Comparison of ENCODE assay signal across 9 cellular contexts in the genomic region with DNA sequence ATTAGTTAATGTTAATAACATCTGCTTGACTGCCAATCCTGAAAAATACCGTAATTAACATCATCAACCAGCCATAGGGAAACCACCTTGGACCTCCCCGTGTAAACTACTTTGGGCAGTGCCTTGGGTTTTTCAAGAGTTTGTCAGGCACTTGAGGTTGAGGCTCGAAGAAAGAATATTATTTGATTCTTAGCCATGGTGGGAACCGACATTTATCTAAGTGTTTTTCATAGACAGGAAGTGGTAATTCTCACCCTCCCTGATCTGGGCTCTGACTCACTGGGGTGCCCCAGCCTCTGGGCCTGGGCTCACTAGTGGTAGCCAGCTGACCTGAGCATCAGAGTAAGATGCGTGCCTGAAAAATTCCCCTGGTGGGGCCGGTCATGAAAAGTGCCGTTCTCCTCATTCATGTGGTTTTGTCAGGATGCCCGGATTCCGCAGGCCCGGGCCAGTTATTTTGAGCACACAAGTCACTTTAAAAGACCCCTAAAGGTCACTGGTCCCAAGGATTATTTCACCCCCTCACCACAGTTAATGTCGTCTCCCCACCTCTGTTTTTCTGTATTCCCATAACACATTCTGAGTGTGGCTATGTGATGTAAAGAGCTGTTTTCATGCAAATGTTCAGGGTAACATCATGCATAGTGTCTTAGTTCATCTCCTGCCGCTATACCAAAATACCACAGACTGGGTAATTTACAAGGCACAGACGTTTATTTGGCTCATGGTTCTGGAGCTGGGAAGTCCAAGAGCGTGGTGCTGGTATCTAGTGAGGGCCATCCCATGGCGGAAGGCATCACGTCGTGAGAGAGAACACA. TPM values are rescaled to one million over a fixed set of nuclear protein-coding genes. Genes with fewer than 3 reads are reported as not detected.
DNase-seq lines count a peak whose midpoint lies in the region; ATAC-seq and TF ChIP-seq lines count a peak whose summit lies in the region.
"Had no signal": no experiment of that assay in that cellular context is flagged by ENCODE, and none has a peak within 500 bp of the region (broad histone marks: within the 10 kb centered on the region; RNA-seq: fewer than 3 reads in every experiment).

No MANE protein-coding gene starts in this region.

- TF ChIP-seq CTCF in right atrium auricular region (IDR thresholded peaks at IDR 0.05) = no peak

- no peaks in the 10 kb centered on the region for H3K27me3 ChIP-seq in right atrium auricular region
- H3K27me3 ChIP-seq in right cardiac atrium (ENCODE audit: control insufficient read depth, insufficient read depth) = no peaks in the 10 kb centered on the region

- peaks cover 16% of the 10 kb centered on the region for H3K36me3 Mint-ChIP-seq in effector memory CD8-positive, alpha-beta T cell (ENCODE audit: insufficient read depth)

- no peaks in the 10 kb centered on the region for H3K36me3 ChIP-seq in right atrium auricular region
- H3K36me3 ChIP-seq: heart right ventricle had no signal

- peaks cover 0 to 3% of the 10 kb centered on the region in 2 donors for H3K9me3 Mint-ChIP-seq in effector memory CD8-positive, alpha-beta T cell

- ATAC-seq in right cardiac atrium (no peak), HG03378 (IDR thresholded peaks at IDR 0.05; ENCODE audit: unreplicated experiment) (peak; percentile 84)
- ATAC-seq in effector memory CD8-positive, alpha-beta T cell (replicated peaks) = peak; percentile 94

- no peak overlapping the region for H3K27ac ChIP-seq in right atrium auricular region
- no peak overlapping the region for H3K27ac ChIP-seq in right cardiac atrium (ENCODE audit: low read length)
- H3K27ac ChIP-seq: heart right ventricle had no signal

- intact Hi-C loops in right cardiac atrium (cut with DNase I) = no loop called here

- H3K9me3 ChIP-seq in right atrium auricular region (no peaks in the 10 kb centered on the region), right cardiac atrium (ENCODE audit: control insufficient read depth, low read length) (no peaks in the 10 kb centered on the region)
- H3K9me3 ChIP-seq: heart right ventricle had no signal

- DNase-seq in right atrium auricular region (ENCODE audit: low spot score) (peak; percentile 55), right cardiac atrium (no peak), DMS 273 (lab: John Stamatoyannopoulos, UW; ENCODE audit: unreplicated experiment) (no peak), medulla oblongata (ENCODE audit: extremely low spot score) (no peak)
- peak; percentile 52 to 61 for DNase-seq in activated CD4-positive, alpha-beta T cell treated with anti-CD3 and anti-CD28 coated beads for 4 hours
- DNase-seq in effector memory CD8-positive, alpha-beta T cell = peak; percentile 74 to 78 (median 77)
- peak; percentile 70 for DNase-seq in stimulated activated CD8-positive, alpha-beta memory T cell treated with anti-CD3 and anti-CD28 coated beads, Interleukin-12 subunit alpha, Interleukin-12 subunit beta, amount 100 ng/mL, for 4 hours (ENCODE audit: low read depth)
- DNase-seq: heart right ventricle had no signal

- H3K4me1 ChIP-seq in right atrium auricular region (no peaks in the 10 kb centered on the region), right cardiac atrium (ENCODE audit: control insufficient read depth, insufficient read depth, low read length) (no peaks in the 10 kb centered on the region)

- WGBS in right cardiac atrium = 82% methylated on average over 17 of the region's 17 CpGs

- peak overlapping the region; percentile 99 to 100 for H3K27ac Mint-ChIP-seq in effector memory CD8-positive, alpha-beta T cell

- no peaks in the 10 kb centered on the region for H3K27me3 Mint-ChIP-seq in effector memory CD8-positive, alpha-beta T cell

- H3K4me1 Mint-ChIP-seq in effector memory CD8-positive, alpha-beta T cell (ENCODE audit: low read depth in 2 of 2) = peaks cover 30 to 45% of the 10 kb centered on the region in 2 donors

- peak overlapping the region; percentile 81 to 88 for H3K4me3 Mint-ChIP-seq in effector memory CD8-positive, alpha-beta T cell

- no peak overlapping the region for H3K4me3 ChIP-seq in right atrium auricular region
- no peak overlapping the region for H3K4me3 ChIP-seq in right cardiac atrium (ENCODE audit: low read length)
- H3K4me3 ChIP-seq: heart right ventricle had no signal

RNA-seq across cellular contexts. Expression of a gene that starts 21.6 kb away (rescaled TPM):
- total RNA-seq in right atrium auricular region (not detected), right cardiac atrium (not detected)
- polyA plus RNA-seq in right cardiac atrium = not detected
- total RNA-seq: heart right ventricle had no signal
- polyA plus RNA-seq: heart right ventricle had no signal

RNA-seq across cellular contexts. Expression of a gene that starts 49.3 kb away (rescaled TPM):
- total RNA-seq in right atrium auricular region = not detected
- under 1 TPM in 2 of 4 donors, not detected in 2; 0.18 to 0.20 TPM for total RNA-seq in right cardiac atrium
- not detected for polyA plus RNA-seq in right cardiac atrium

Comparison
In these comparisons a context has a peak if more than half of its experiments do, and no peak if none do; other contexts are left out.
1. DNase-seq: peak in right atrium auricular region (single experiment), activated CD4-positive, alpha-beta T cell treated with anti-CD3 and anti-CD28 coated beads for 4 hours (2 of 2), effector memory CD8-positive, alpha-beta T cell (3 of 3) and stimulated activated CD8-positive, alpha-beta memory T cell treated with anti-CD3 and anti-CD28 coated beads, Interleukin-12 subunit alpha, Interleukin-12 subunit beta, amount 100 ng/mL, for 4 hours (single experiment); none in right cardiac atrium (0 of 3), DMS 273 (single experiment) and medulla oblongata (single experiment).
2. ATAC-seq: peak in HG03378 (single experiment) and effector memory CD8-positive, alpha-beta T cell (single experiment); none in right cardiac atrium (0 of 2).